22 cellular contexts compared by ENCODE assay signal in the genomic region with DNA sequence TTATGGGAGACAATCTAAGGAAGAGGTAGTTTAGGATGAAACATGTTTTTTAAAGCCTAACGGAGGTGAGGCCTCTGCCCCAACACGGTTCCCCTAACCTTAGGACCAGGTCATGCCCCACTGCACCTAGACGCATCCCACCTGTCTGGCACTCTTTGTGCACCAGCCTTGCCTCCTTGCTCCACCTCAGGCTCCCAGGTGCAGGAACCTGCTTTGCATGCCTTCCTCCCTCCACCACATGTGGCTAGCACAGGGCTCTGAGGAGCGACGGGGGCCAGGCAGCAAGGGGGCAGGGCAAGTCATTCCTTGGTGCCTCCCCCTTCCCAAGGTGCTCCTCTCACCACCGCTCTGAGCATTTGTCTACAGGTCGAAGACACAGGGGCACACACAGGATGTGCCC.
"Had no signal": no experiment of that assay in that cellular context is flagged by ENCODE, and none has a peak within 500 bp of the region (broad histone marks: within the 10 kb centered on the region; RNA-seq: fewer than 3 reads in every experiment).

No MANE protein-coding gene starts in this region.

- H3K4me2 ChIP-seq: SK-N-SH had no signal

- H3K4me3 ChIP-seq: MG63 had no signal

- DNase-seq: KBM-7, MG63, NCI-H1092, NCI-H1105 treated with DMSO at 0.1 percent for 48 hours, NCI-H1417 treated with DMSO at 0.1 percent for 48 hours, NCI-H146, NCI-H1694 treated with DMSO at 0.1 percent for 48 hours, NCI-H1930, NCI-H2081, NCI-H2171, NCI-H226, NCI-H510A, NCI-H524 treated with DMSO at 0.1 percent for 48 hours, NCI-H748 treated with DMSO at 0.1 percent for 48 hours, PC-3, SHP77, SW 1271 had no signal

- FAIRE-seq: HTR-8/SVneo had no signal

- H3K9ac ChIP-seq: SK-N-SH had no signal

- H3K27ac ChIP-seq: HL-60, RWPE1 had no signal

- ATAC-seq: Panc1, PC-3 had no signal

- H3K9me3 ChIP-seq: MG63, SK-N-SH had no signal

- H3K36me3 ChIP-seq: MG63 had no signal
